ENCODE assay signal across 10 cellular contexts in the genomic region with DNA sequence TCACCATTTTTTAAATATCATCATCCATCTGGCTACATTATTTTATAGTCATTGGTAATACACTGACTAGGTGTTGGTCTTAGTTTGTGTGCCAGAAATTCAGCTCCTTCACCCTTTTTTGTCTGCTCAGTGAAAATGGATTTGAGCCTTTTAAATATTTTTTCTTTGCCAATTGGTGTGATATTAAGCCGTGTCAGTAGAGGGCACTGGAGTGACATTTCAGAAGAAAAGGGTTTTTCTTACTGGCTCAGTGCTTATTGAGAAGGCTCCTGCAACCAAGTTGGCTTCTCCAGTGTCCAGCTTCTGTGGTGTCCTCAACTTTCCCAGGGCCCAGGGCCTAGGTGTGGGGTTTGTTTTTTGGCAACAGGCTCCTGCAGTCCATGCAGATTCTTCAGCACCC.
DNase-seq lines count a peak whose midpoint lies in the region; ATAC-seq and TF ChIP-seq lines count a peak whose summit lies in the region.
"Had no signal": no experiment of that assay in that cellular context is flagged by ENCODE, and none has a peak within 500 bp of the region (broad histone marks: within the 10 kb centered on the region; RNA-seq: fewer than 3 reads in every experiment).

No MANE protein-coding gene starts in this region.

- H3K4me1 Mint-ChIP-seq in activated CD4-positive, alpha-beta T cell treated with anti-CD3 and anti-CD28 coated beads, Interleukin-2, amount 10 ng/mL, durations not matched to agents 7 days and 5 days: no peaks in the 10 kb centered on the region

- no peaks in the 10 kb centered on the region for H3K4me1 ChIP-seq in testis

- H3K9me3 ChIP-seq in testis: no peaks in the 10 kb centered on the region
- H3K9me3 ChIP-seq: thoracic aorta had no signal

- WGBS in testis, 2 donors: 81 to 92% methylated on average over 1 of the region's 1 CpG

- H3K4me3 Mint-ChIP-seq in activated CD4-positive, alpha-beta T cell treated with anti-CD3 and anti-CD28 coated beads, Interleukin-2, amount 10 ng/mL, durations not matched to agents 7 days and 5 days: no peak overlapping the region

- TF ChIP-seq POLR2A in NB4 (IDR thresholded peaks at IDR 0.05; ENCODE audit: extremely low read depth, insufficient read length) (no peak), testis (IDR thresholded peaks at IDR 0.05) (no peak)

- intact Hi-C loops in testis (cut with DNase I; ENCODE audit: low total_unique reads): no loop called here

- no peak overlapping the region for H3K27ac Mint-ChIP-seq in activated CD4-positive, alpha-beta T cell treated with anti-CD3 and anti-CD28 coated beads, Interleukin-2, amount 10 ng/mL, durations not matched to agents 7 days and 5 days

- no peak for ATAC-seq in GM21619 (IDR thresholded peaks at IDR 0.05; ENCODE audit: unreplicated experiment)

- CTCF ChIA-PET in activated CD4-positive, alpha-beta T cell treated with anti-CD3 and anti-CD28 coated beads, Interleukin-2, amount 10 ng/mL, durations not matched to agents 7 days and 5 days (lab: Charles Lee): no interaction called here

- H3K27me3 ChIP-seq in testis: no peaks in the 10 kb centered on the region

- H3K27ac ChIP-seq in testis: no peak overlapping the region
- H3K27ac ChIP-seq: thoracic aorta had no signal

- POLR2A ChIA-PET in activated CD4-positive, alpha-beta T cell treated with anti-CD3 and anti-CD28 coated beads, Interleukin-2, amount 10 ng/mL, durations not matched to agents 7 days and 5 days (lab: Charles Lee): no interaction called here

- peak; percentile 59 for TF ChIP-seq CTCF in NB4 (IDR thresholded peaks at IDR 0.05; ENCODE audit: low read depth, low read length)
- TF ChIP-seq CTCF in cardiac fibroblast (IDR thresholded peaks at IDR 0.05; ENCODE audit: low read depth, low read length): peak; percentile 64
- peak in 2 of 3 experiments; percentile 19 to 33 for TF ChIP-seq CTCF in testis (IDR thresholded peaks at IDR 0.05)

- no peaks in the 10 kb centered on the region for H3K27me3 Mint-ChIP-seq in activated CD4-positive, alpha-beta T cell treated with anti-CD3 and anti-CD28 coated beads, Interleukin-2, amount 10 ng/mL, durations not matched to agents 7 days and 5 days

- H3K9me3 Mint-ChIP-seq in activated CD4-positive, alpha-beta T cell treated with anti-CD3 and anti-CD28 coated beads, Interleukin-2, amount 10 ng/mL, durations not matched to agents 7 days and 5 days: no peaks in the 10 kb centered on the region

- H3K36me3 Mint-ChIP-seq in activated CD4-positive, alpha-beta T cell treated with anti-CD3 and anti-CD28 coated beads, Interleukin-2, amount 10 ng/mL, durations not matched to agents 7 days and 5 days (ENCODE audit: low read depth): no peaks in the 10 kb centered on the region

- H3K4me3 ChIP-seq in NB4 (ENCODE audit: low read depth, low read length) (no peak overlapping the region), cardiac fibroblast (replicated peaks in 1 of 2; ENCODE audit: low read depth in 2 of 2, low read length in 2 of 2) (no peak overlapping the region), testis (no peak overlapping the region)
- H3K4me3 ChIP-seq: lung, thoracic aorta had no signal

- no peaks in the 10 kb centered on the region for H3K36me3 ChIP-seq in testis (ENCODE audit: low read depth, missing control alignments)
- H3K36me3 ChIP-seq: thoracic aorta had no signal

- peak; percentile 8 for DNase-seq in activated CD4-positive, alpha-beta T cell treated with anti-CD3 and anti-CD28 coated beads, Interleukin-2, amount 10 ng/mL, durations not matched to agents 7 days and 5 days
- no peak for DNase-seq in activated CD4-positive, alpha-beta T cell treated with anti-CD3 and anti-CD28 coated beads for 1 hour
- DNase-seq in NB4 (ENCODE audit: low read depth) (peak; percentile 66), cardiac fibroblast (ENCODE audit: low read depth in 2 of 2) (peak; percentile 61), testis (no peak), KG1 (lab: John Stamatoyannopoulos, UW) (no peak), NCI-H510A treated with DMSO at 0.1 percent for 48 hours (lab: John Stamatoyannopoulos, UW) (no peak)

Comparison
In these comparisons a context has a peak if more than half of its experiments do, and no peak if none do; other contexts are left out.
1. DNase-seq: peak in activated CD4-positive, alpha-beta T cell treated with anti-CD3 and anti-CD28 coated beads, Interleukin-2, amount 10 ng/mL, durations not matched to agents 7 days and 5 days (single experiment), NB4 (single experiment) and cardiac fibroblast (2 of 2); none in activated CD4-positive, alpha-beta T cell treated with anti-CD3 and anti-CD28 coated beads for 1 hour (single experiment), testis (single experiment), KG1 (single experiment) and NCI-H510A treated with DMSO at 0.1 percent for 48 hours (single experiment).
2. Peak in every context shown above with its lines, with median percentiles within 50 percentile points of each other: CTCF ChIP-seq.